Comparison of ENCODE assay signal across 14 cellular contexts in genomic region chr15:41941644-41942415, GRCh38. TPM values are rescaled to one million over a fixed set of nuclear protein-coding genes. Genes with fewer than 3 reads are reported as not detected.
A peak's percentile ranks its signal among the peaks of the same experiment; 100 is the strongest.
DNase-seq lines count a peak whose midpoint lies in the region; ATAC-seq and TF ChIP-seq lines count a peak whose summit lies in the region.
"Had no signal": no experiment of that assay in that cellular context is flagged by ENCODE, and none has a peak within 500 bp of the region (broad histone marks: within the 10 kb centered on the region; RNA-seq: fewer than 3 reads in every experiment).

No MANE protein-coding gene starts in this region.

- H3K4me1 Mint-ChIP-seq in activated naive CD4-positive, alpha-beta T cell treated with anti-CD3 and anti-CD28 coated beads for 36 hours (ENCODE audit: low read depth), result peaks cover 32% of the 10 kb centered on the region
- H3K4me1 Mint-ChIP-seq in activated naive CD4-positive, alpha-beta T cell treated with anti-CD3 and anti-CD28 coated beads, Interleukin-2, amount 10 ng/mL, durations not matched to agents 7 days and 5 days, result peaks cover 38% of the 10 kb centered on the region
- peaks cover 22 to 29% of the 10 kb centered on the region in 2 donors for H3K4me1 Mint-ChIP-seq in effector memory CD8-positive, alpha-beta T cell (ENCODE audit: low read depth in 2 of 2)
- H3K4me1 Mint-ChIP-seq in osteocyte (ENCODE audit: unreplicated experiment), result peaks cover 74% of the 10 kb centered on the region

- no peak overlapping the region for H3K4me3 Mint-ChIP-seq in activated naive CD4-positive, alpha-beta T cell treated with anti-CD3 and anti-CD28 coated beads for 36 hours
- no peak overlapping the region for H3K4me3 Mint-ChIP-seq in activated naive CD4-positive, alpha-beta T cell treated with anti-CD3 and anti-CD28 coated beads, Interleukin-2, amount 10 ng/mL, durations not matched to agents 7 days and 5 days
- H3K4me3 Mint-ChIP-seq in effector memory CD8-positive, alpha-beta T cell, result no peak overlapping the region
- peak overlapping the region; percentile 42 for H3K4me3 Mint-ChIP-seq in osteocyte (ENCODE audit: unreplicated experiment)

- TF ChIP-seq CTCF in osteocyte (IDR thresholded peaks at IDR 0.05) (no peak), mucosa of descending colon (IDR thresholded peaks at IDR 0.05) (no peak)

- H3K27me3 ChIP-seq in aorta (ENCODE audit: control insufficient read depth in 1 of 2, insufficient read depth in 2 of 2, low read length in 1 of 2), result no peaks in the 10 kb centered on the region

- no peaks in the 10 kb centered on the region for H3K9me3 Mint-ChIP-seq in activated naive CD4-positive, alpha-beta T cell treated with anti-CD3 and anti-CD28 coated beads for 36 hours
- H3K9me3 Mint-ChIP-seq in activated naive CD4-positive, alpha-beta T cell treated with anti-CD3 and anti-CD28 coated beads, Interleukin-2, amount 10 ng/mL, durations not matched to agents 7 days and 5 days, result no peaks in the 10 kb centered on the region
- no peaks in the 10 kb centered on the region for H3K9me3 Mint-ChIP-seq in effector memory CD8-positive, alpha-beta T cell
- H3K9me3 Mint-ChIP-seq in osteocyte (ENCODE audit: unreplicated experiment), result no peaks in the 10 kb centered on the region

- no peaks in the 10 kb centered on the region for H3K27me3 Mint-ChIP-seq in activated naive CD4-positive, alpha-beta T cell treated with anti-CD3 and anti-CD28 coated beads for 36 hours (ENCODE audit: low read depth)
- H3K27me3 Mint-ChIP-seq in activated naive CD4-positive, alpha-beta T cell treated with anti-CD3 and anti-CD28 coated beads, Interleukin-2, amount 10 ng/mL, durations not matched to agents 7 days and 5 days, result no peaks in the 10 kb centered on the region
- no peaks in the 10 kb centered on the region for H3K27me3 Mint-ChIP-seq in effector memory CD8-positive, alpha-beta T cell
- H3K27me3 Mint-ChIP-seq in osteocyte (ENCODE audit: unreplicated experiment), result no peaks in the 10 kb centered on the region

- H3K27ac ChIP-seq in aorta (ENCODE audit: low read depth in 1 of 2, low read length in 2 of 2), result no peak overlapping the region

- peaks cover 17% of the 10 kb centered on the region for H3K36me3 Mint-ChIP-seq in activated naive CD4-positive, alpha-beta T cell treated with anti-CD3 and anti-CD28 coated beads for 36 hours (ENCODE audit: low read depth)
- peaks cover 18% of the 10 kb centered on the region for H3K36me3 Mint-ChIP-seq in activated naive CD4-positive, alpha-beta T cell treated with anti-CD3 and anti-CD28 coated beads, Interleukin-2, amount 10 ng/mL, durations not matched to agents 7 days and 5 days
- peaks cover 46% of the 10 kb centered on the region for H3K36me3 Mint-ChIP-seq in effector memory CD8-positive, alpha-beta T cell (ENCODE audit: insufficient read depth)
- H3K36me3 Mint-ChIP-seq in osteocyte (ENCODE audit: unreplicated experiment), result no peaks in the 10 kb centered on the region

- H3K4me3 ChIP-seq in mucosa of descending colon (no peak overlapping the region), aorta (ENCODE audit: low read length in 2 of 2) (no peak overlapping the region)
- H3K4me3 ChIP-seq: HAP-1 had no signal

- H3K4me1 ChIP-seq in mucosa of descending colon (ENCODE audit: low read depth), result no peaks in the 10 kb centered on the region
- peaks cover 0 to 3% of the 10 kb centered on the region in 2 donors for H3K4me1 ChIP-seq in aorta (ENCODE audit: control insufficient read depth in 1 of 2, insufficient read depth in 2 of 2, low read length in 2 of 2)

- WGBS in aorta, 2 donors, result 83 to 85% methylated on average over 22 of the region's 22 CpGs

- H3K27ac Mint-ChIP-seq in activated naive CD4-positive, alpha-beta T cell treated with anti-CD3 and anti-CD28 coated beads for 36 hours, result peak overlapping the region; percentile 16
- H3K27ac Mint-ChIP-seq in activated naive CD4-positive, alpha-beta T cell treated with anti-CD3 and anti-CD28 coated beads, Interleukin-2, amount 10 ng/mL, durations not matched to agents 7 days and 5 days, result no peak overlapping the region
- peak overlapping the region; percentile 76 to 79 for H3K27ac Mint-ChIP-seq in effector memory CD8-positive, alpha-beta T cell
- peak overlapping the region; percentile 89 for H3K27ac Mint-ChIP-seq in osteocyte (ENCODE audit: unreplicated experiment)

- intact Hi-C loops in activated naive CD4-positive, alpha-beta T cell treated with anti-CD3 and anti-CD28 coated beads for 36 hours (cut with micrococcal nuclease), result no loop called here
- intact Hi-C loops in mucosa of descending colon (cut with DNase I, micrococcal nuclease) (no loop called here), aorta (cut with DNase I) (no loop called here)

- ATAC-seq in effector memory CD8-positive, alpha-beta T cell (replicated peaks), result no peak
- ATAC-seq in HG02884 (IDR thresholded peaks at IDR 0.05; ENCODE audit: unreplicated experiment), result no peak
- no peak for ATAC-seq in mucosa of descending colon
- no peak for ATAC-seq in aorta (ENCODE audit: low FRiP score)

- H3K9me3 ChIP-seq in mucosa of descending colon, result no peaks in the 10 kb centered on the region
- H3K9me3 ChIP-seq in aorta (ENCODE audit: control insufficient read depth, low read length), result no peaks in the 10 kb centered on the region
- H3K9me3 ChIP-seq: HAP-1 had no signal

- no peaks in the 10 kb centered on the region for H3K36me3 ChIP-seq in mucosa of descending colon (ENCODE audit: low read depth)
- no peaks in the 10 kb centered on the region for H3K36me3 ChIP-seq in aorta (ENCODE audit: control insufficient read depth in 1 of 2, insufficient read depth in 2 of 2, low read length in 1 of 2)

- no peak for DNase-seq in activated naive CD4-positive, alpha-beta T cell treated with anti-CD3 and anti-CD28 coated beads for 36 hours
- no peak for DNase-seq in activated naive CD4-positive, alpha-beta T cell treated with anti-CD3 and anti-CD28 coated beads, Interleukin-2, amount 10 ng/mL, durations not matched to agents 7 days and 5 days
- peak; percentile 42 for DNase-seq in M059J (ENCODE audit: low read depth)
- no peak for DNase-seq in effector memory CD8-positive, alpha-beta T cell
- no peak for DNase-seq in osteocyte (ENCODE audit: extremely low spot score, unreplicated experiment)
- DNase-seq in mucosa of descending colon, result no peak
- no peak for DNase-seq in aorta
- DNase-seq: activated effector memory CD4-positive, alpha-beta T cell treated with anti-CD3 and anti-CD28 coated beads, Interleukin-2, amount 50 U/mL, for 16 hours; COR-L47; NCI-H2029 treated with DMSO at 0.1 percent for 48 hours; occipital lobe; SHP77 treated with DMSO at 0.1 percent for 48 hours had no signal

- CTCF ChIA-PET in activated naive CD4-positive, alpha-beta T cell treated with anti-CD3 and anti-CD28 coated beads for 36 hours (lab: Charles Lee), result interaction anchor here (0.6 to 0.7 kb wide), 2 partner anchors 66 to 110 kb away, joined by 3 read pairs; no protein-coding TSS in a partner anchor
- CTCF ChIA-PET in activated naive CD4-positive, alpha-beta T cell treated with anti-CD3 and anti-CD28 coated beads, Interleukin-2, amount 10 ng/mL, durations not matched to agents 7 days and 5 days (lab: Charles Lee), result interaction anchor here (1.1 kb wide), 1 partner anchor 9 kb away, joined by 3 read pairs; no protein-coding TSS in a partner anchor

RNA-seq across cellular contexts. Expression of gene EHD4, which starts 30.5 kb away (rescaled TPM):
- total RNA-seq in activated naive CD4-positive, alpha-beta T cell treated with anti-CD3 and anti-CD28 coated beads for 36 hours, result 10 to 100 TPM; 30.1 to 31.8 TPM
- 21.8 and 28.6 TPM in 2 replicates for total RNA-seq in M059J (2014; rRNA removed; shearing (Covaris generic))
- total RNA-seq in osteocyte (20.9 and 21.7 TPM in 2 replicates), mucosa of descending colon (10 to 100 TPM; 26.4 to 39.0 (median 35.0) TPM), aorta (10 to 100 TPM; 47.3 to 56.6 TPM)
- polyA plus RNA-seq in aorta, result 10 to 100 TPM; 11.4 to 12.6 TPM

RNA-seq across cellular contexts. Expression of gene SPTBN5, which starts 48.0 kb away (rescaled TPM):
- total RNA-seq in activated naive CD4-positive, alpha-beta T cell treated with anti-CD3 and anti-CD28 coated beads for 36 hours, result under 1 TPM; 0.17 to 0.32 TPM
- total RNA-seq in M059J (2014; rRNA removed; shearing (Covaris generic)), result under 0.01 TPM in 1 of 2 replicates, not detected in the other
- total RNA-seq in osteocyte, result 3.0 and 3.2 TPM in 2 replicates
- total RNA-seq in mucosa of descending colon, result 1 to 10 TPM in 1 of 3 donors, under 1 TPM in 2; 0.36 to 2.2 (median 0.87) TPM
- total RNA-seq in aorta, result 1 to 10 TPM; 1.9 to 5.5 TPM
- polyA plus RNA-seq in aorta, result 10 to 100 TPM in 1 of 2 donors, under 1 TPM in 1; 0.63 to 10.5 TPM
